ENCODE assay signal across 24 cellular contexts in the genomic region with DNA sequence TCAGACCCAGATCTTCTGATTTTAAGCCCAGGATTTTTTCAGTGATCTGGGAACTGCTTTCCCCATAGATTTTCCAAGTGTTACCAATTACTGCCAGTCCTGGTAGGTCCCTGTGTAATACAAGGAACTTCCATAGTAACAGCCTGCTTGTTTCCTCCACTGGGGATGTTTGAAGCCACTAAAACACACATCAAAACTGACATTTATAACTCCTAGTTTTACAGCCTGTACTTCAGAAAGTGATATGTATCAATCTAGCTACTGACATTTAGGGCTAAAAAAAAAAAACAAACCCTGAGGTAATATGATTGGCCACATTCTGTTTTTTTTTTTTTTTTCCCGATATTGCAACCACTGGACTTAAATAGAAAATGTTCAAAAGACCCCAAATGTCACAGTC.
"Had no signal": no experiment of that assay in that cellular context is flagged by ENCODE, and none has a peak within 500 bp of the region (broad histone marks: within the 10 kb centered on the region; RNA-seq: fewer than 3 reads in every experiment).

No MANE protein-coding gene starts in this region.

- H3K4me3 Mint-ChIP-seq: mesothelial cell of epicardium; naive thymus-derived CD4-positive, alpha-beta T cell; nephron; stimulated activated naive B cell treated with anti-CD40 and anti-IgM and Interleukin-4, amounts not matched to agents 10 μg/mL and 1 μg/mL and 100 μg/mL, for 72 hours; stimulated activated naive CD8-positive, alpha-beta T cell treated with anti-CD3 and anti-CD28 coated beads, Interleukin-15, Interleukin-2, amounts not matched to agents 100 ng/mL and 50 ng/mL, for 24 hours had no signal

- H3K36me3 Mint-ChIP-seq: mesothelial cell of epicardium; stimulated activated naive B cell treated with anti-CD40 and anti-IgM and Interleukin-4, amounts not matched to agents 10 μg/mL and 1 μg/mL and 100 μg/mL, for 72 hours had no signal

- H3K4me1 Mint-ChIP-seq: mesothelial cell of epicardium, nephron had no signal

- H3K4me3 ChIP-seq: dorsolateral prefrontal cortex, left lung, ovary, psoas muscle, right lobe of liver, suprapubic skin, transverse colon, upper lobe of right lung, uterus had no signal

- H3K9me3 Mint-ChIP-seq: nephron; stimulated activated naive B cell treated with anti-CD40 and anti-IgM and Interleukin-4, amounts not matched to agents 10 μg/mL and 1 μg/mL and 100 μg/mL, for 72 hours; stimulated activated naive CD8-positive, alpha-beta T cell treated with anti-CD3 and anti-CD28 coated beads, Interleukin-15, Interleukin-2, amounts not matched to agents 100 ng/mL and 50 ng/mL, for 24 hours had no signal

- H3K4me1 ChIP-seq: left lung, psoas muscle, right lobe of liver, suprapubic skin, transverse colon, upper lobe of right lung, uterus had no signal

- H3K9me3 ChIP-seq: left lung, ovary, psoas muscle, right lobe of liver, suprapubic skin, transverse colon, upper lobe of right lung, uterus had no signal

- H3K36me3 ChIP-seq: left lung, ovary, right lobe of liver, suprapubic skin, transverse colon, upper lobe of right lung, uterus had no signal

- DNase-seq: dorsolateral prefrontal cortex; effector CD4-positive, alpha-beta T cell; kidney; left lung; mesenchymal stem cell; occipital lobe; ovary; posterior cingulate gyrus; psoas muscle; right lobe of liver; stimulated activated CD4-positive, alpha-beta T cell treated with anti-CD3 and anti-CD28 coated beads, Interleukin-15, amount 100 ng/mL, for 24 hours; stimulated activated CD4-positive, alpha-beta T cell treated with anti-CD3 and anti-CD28 coated beads, Interleukin-2, amount 100 ng/mL, for 48 hours; transverse colon; upper lobe of right lung; uterus had no signal

- FAIRE-seq: colon, frontal cortex, kidney, small intestine had no signal

- H3K27ac Mint-ChIP-seq: mesothelial cell of epicardium; naive thymus-derived CD4-positive, alpha-beta T cell; nephron; stimulated activated naive B cell treated with anti-CD40 and anti-IgM and Interleukin-4, amounts not matched to agents 10 μg/mL and 1 μg/mL and 100 μg/mL, for 72 hours; stimulated activated naive CD8-positive, alpha-beta T cell treated with anti-CD3 and anti-CD28 coated beads, Interleukin-15, Interleukin-2, amounts not matched to agents 100 ng/mL and 50 ng/mL, for 24 hours had no signal
